In genomic region chr1:203325004-203325417, GRCh38 we compare ENCODE assay signal across 8 cellular contexts. TPM values are rescaled to one million over a fixed set of nuclear protein-coding genes. Genes with fewer than 3 reads are reported as not detected.
A peak's percentile ranks its signal among the peaks of the same experiment; 100 is the strongest.
DNase-seq lines count a peak whose midpoint lies in the region; ATAC-seq and TF ChIP-seq lines count a peak whose summit lies in the region.

No MANE protein-coding gene starts in this region.

- H3K4me3 ChIP-seq in astrocyte of the spinal cord (ENCODE audit: low read depth, low read length) = no peak overlapping the region

- H3K27me3 Mint-ChIP-seq in nephron progenitor cell (ENCODE audit: low read depth, poor library complexity) = peaks cover 8% of the 10 kb centered on the region

- ATAC-seq in HG03342 (IDR thresholded peaks at IDR 0.05; ENCODE audit: unreplicated experiment) = peak; percentile 37

- peak overlapping the region; percentile 95 for H3K27ac Mint-ChIP-seq in nephron progenitor cell

- in situ Hi-C loops in astrocyte of the spinal cord (cut with HindIII; ENCODE audit: low sequenced_read_pairs) = no loop called here

- no peak overlapping the region for H3K4me3 Mint-ChIP-seq in nephron progenitor cell

- DNase-seq in activated T-cell treated with anti-CD3 and anti-CD28 coated beads for 24 hours (ENCODE audit: low read depth) = peak; percentile 38
- no peak for DNase-seq in activated T-cell treated with anti-CD3 and anti-CD28 coated beads for 4 hours
- peak; percentile 70 to 75 for DNase-seq in SHP77 (lab: John Stamatoyannopoulos, UW)
- DNase-seq in astrocyte of the spinal cord (ENCODE audit: low read depth, low spot score) = peak; percentile 18
- peak; percentile 46 for DNase-seq in nephron progenitor cell
- no peak for DNase-seq in A172 (ENCODE audit: low spot score)
- no peak for DNase-seq in 8988T

- no peaks in the 10 kb centered on the region for H3K9me3 Mint-ChIP-seq in nephron progenitor cell

- H3K4me1 Mint-ChIP-seq in nephron progenitor cell = peaks cover 89% of the 10 kb centered on the region

- H3K36me3 Mint-ChIP-seq in nephron progenitor cell (ENCODE audit: low read depth) = no peaks in the 10 kb centered on the region

- no peak for TF ChIP-seq CTCF in astrocyte of the spinal cord (IDR thresholded peaks at IDR 0.05; ENCODE audit: low read depth, low read length)
- TF ChIP-seq CTCF in nephron progenitor cell (IDR thresholded peaks at IDR 0.05) = no peak

RNA-seq across cellular contexts. Expression of gene BTG2, which starts 19.7 kb away (rescaled TPM):
- total RNA-seq in A172 (2014; rRNA removed; shearing (Covaris generic)) = 11.3 and 13.2 TPM in 2 replicates

RNA-seq across cellular contexts. Expression of gene FMOD, which starts 25.9 kb away (rescaled TPM):
- not detected in 2 replicates for total RNA-seq in A172 (2014; rRNA removed; shearing (Covaris generic))

Comparison
In these comparisons a context has a peak if more than half of its experiments do, and no peak if none do; other contexts are left out.
1. DNase-seq: peak in activated T-cell treated with anti-CD3 and anti-CD28 coated beads for 24 hours (single experiment), SHP77 (2 of 2), astrocyte of the spinal cord (single experiment) and nephron progenitor cell (single experiment); none in activated T-cell treated with anti-CD3 and anti-CD28 coated beads for 4 hours (single experiment), A172 (single experiment) and 8988T (single experiment).